Comparison of ENCODE assay signal across 1 cellular context in genomic region chr17:42618442-42619150, GRCh38.
TF ChIP-seq lines count a peak whose summit lies in the region.

No MANE protein-coding gene starts in this region.

TF ChIP-seq in H1, 55 proteins besides CTCF, POLR2A, EP300 and RAD21:
- peak in 1 of 2 experiments; percentile 6; a peak in 1 of 4 replicates for TF ChIP-seq SIN3A (conservative IDR thresholded peaks at IDR 0.05 in 1 of 2, IDR thresholded peaks at IDR 0.05 in 1 of 2; ENCODE audit: low read depth in 1 of 2, low read length in 2 of 2)
- no peak for TF ChIP-seq TAF7 (optimal IDR thresholded peaks at IDR 0.05; ENCODE audit: borderline replicate concordance, low read depth, low read length)
- peak; percentile 31; the same call in 1 of the 2 replicates for TF ChIP-seq E2F6 (IDR thresholded peaks at IDR 0.05)
- peak; percentile 66 for TF ChIP-seq MAX (IDR thresholded peaks at IDR 0.05)
- no peak for TF ChIP-seq CREB1 (IDR thresholded peaks at IDR 0.05)
- peak; percentile 69; the same call in 1 of the 2 replicates for TF ChIP-seq KDM1A (IDR thresholded peaks at IDR 0.05; ENCODE audit: borderline replicate concordance, low read length)
- TF ChIP-seq SP1 (IDR thresholded peaks at IDR 0.05; ENCODE audit: low read depth, low read length) = 0 out of 2 replicates have a peak, but pooled peaks have one; percentile 24
TF ChIP-seq in H1: peak in this region for 5.
